8 cellular contexts compared by ENCODE assay signal in genomic region chr15:48861813-48862431, GRCh38. TPM values are rescaled to one million over a fixed set of nuclear protein-coding genes. Genes with fewer than 3 reads are reported as not detected.
DNase-seq lines count a peak whose midpoint lies in the region; ATAC-seq, FAIRE-seq and TF ChIP-seq lines count a peak whose summit lies in the region.

No MANE protein-coding gene starts in this region.

- H2AFZ ChIP-seq in OCI-LY3 (ENCODE audit: low read depth, low read length) = peak overlapping the region; percentile 97

- H3K4me3 ChIP-seq in OCI-LY3 (ENCODE audit: low read length) = no peak overlapping the region
- no peak overlapping the region for H3K4me3 ChIP-seq in adipocyte (ENCODE audit: low read length)
- no peak overlapping the region for H3K4me3 ChIP-seq in gastrocnemius medialis

- DNase-seq in AG08396 (ENCODE audit: low spot score) = peak; percentile 40
- peak; percentile 39 for DNase-seq in HTR-8/SVneo (ENCODE audit: insufficient read length, low spot score)
- peak; percentile 91 for DNase-seq in adipocyte (ENCODE audit: low read depth)
- DNase-seq in left cardiac atrium = no peak
- no peak for DNase-seq in gastrocnemius medialis

- H3K27ac ChIP-seq in OCI-LY3 (ENCODE audit: low read length) (no peak overlapping the region), gastrocnemius medialis (no peak overlapping the region)

- no peak overlapping the region for H3K9ac ChIP-seq in OCI-LY3 (ENCODE audit: low read length)
- no peak overlapping the region for H3K9ac ChIP-seq in adipocyte (ENCODE audit: low read length)

- H3K9me3 ChIP-seq in OCI-LY3 (ENCODE audit: insufficient read depth, low read length) (no peaks in the 10 kb centered on the region), adipocyte (ENCODE audit: control insufficient read depth, low read length) (no peaks in the 10 kb centered on the region), gastrocnemius medialis (no peaks in the 10 kb centered on the region)

- no peaks in the 10 kb centered on the region for H3K36me3 ChIP-seq in OCI-LY3 (replicated peaks; ENCODE audit: low read depth, low read length)
- H3K36me3 ChIP-seq in adipocyte (ENCODE audit: control insufficient read depth, insufficient read depth, low read length, severe bottlenecking) = no peaks in the 10 kb centered on the region
- no peaks in the 10 kb centered on the region for H3K36me3 ChIP-seq in gastrocnemius medialis

- ATAC-seq in left cardiac atrium = peak; percentile 73 to 79
- peak in 1 of 2 donors; percentile 70 for ATAC-seq in gastrocnemius medialis
- no peak for ATAC-seq in HG03045 (IDR thresholded peaks at IDR 0.05; ENCODE audit: unreplicated experiment)

- TF ChIP-seq CTCF in GM12873 (IDR thresholded peaks at IDR 0.05; ENCODE audit: insufficient read depth, low read depth, low read length, missing control alignments) (peak; percentile 69), OCI-LY3 (IDR thresholded peaks at IDR 0.05; ENCODE audit: low read depth, low read length) (peak; percentile 86), gastrocnemius medialis (IDR thresholded peaks at IDR 0.05 in 4 of 5, conservative IDR thresholded peaks at IDR 0.05 in 1 of 5) (peak; percentile 69 to 90 (median 77))

- intact Hi-C loops in left cardiac atrium (cut with DNase I) (loop anchor here (2.0 to 5.0 kb wide), 4 partner anchors 289 to 1285 kb away; partner anchors contain the start of gene FGF7 (in 1 of the 2)), gastrocnemius medialis (cut with DNase I; ENCODE audit: low total_unique reads) (loop anchor here (1.0 to 5.0 kb wide), 5 partner anchors 101 to 1283 kb away; partner anchors contain the start of genes FGF7 and SHC4)

- no peak for FAIRE-seq in HTR-8/SVneo (lab: Jason Lieb, UNC)

- H3K27me3 ChIP-seq in OCI-LY3 (ENCODE audit: low read depth, low read length) = no peaks in the 10 kb centered on the region
- H3K27me3 ChIP-seq in adipocyte (replicated peaks; ENCODE audit: control insufficient read depth, insufficient read depth, low read length) = no peaks in the 10 kb centered on the region
- H3K27me3 ChIP-seq in gastrocnemius medialis = no peaks in the 10 kb centered on the region

- peaks cover 33% of the 10 kb centered on the region for H3K4me1 ChIP-seq in OCI-LY3 (ENCODE audit: low read length)
- peaks cover 30% of the 10 kb centered on the region for H3K4me1 ChIP-seq in adipocyte (ENCODE audit: control insufficient read depth, insufficient read depth, low read length)
- H3K4me1 ChIP-seq in gastrocnemius medialis = no peaks in the 10 kb centered on the region

- no peaks in the 10 kb centered on the region for H4K20me1 ChIP-seq in OCI-LY3 (ENCODE audit: insufficient read depth, low read length)

- no peak for TF ChIP-seq POLR2A in gastrocnemius medialis (IDR thresholded peaks at IDR 0.05)

- no peaks in the 10 kb centered on the region for H3K79me2 ChIP-seq in OCI-LY3 (ENCODE audit: low read length)

- H3K4me2 ChIP-seq in OCI-LY3 (ENCODE audit: low read length) = peak overlapping the region; percentile 37

- in situ Hi-C loops in gastrocnemius medialis (cut with MboI; ENCODE audit: low sequenced_read_pairs in 4 of 4) = loop anchor here (10.0 to 25.0 kb wide), 7 partner anchors 103 to 1283 kb away; partner anchors contain the start of genes FGF7 (in 4 of the 4), COPS2 (in 1 of the 4), GALK2 (in 1 of the 4) and SHC4 (in 1 of the 4)

RNA-seq across cellular contexts. Expression of gene EID1, which starts 16.0 kb away (rescaled TPM):
- total RNA-seq in left cardiac atrium = 100 to 1,000 TPM; 201 to 233 TPM
- total RNA-seq in gastrocnemius medialis = 100 to 1,000 TPM; 110 to 146 (median 135) TPM

RNA-seq across cellular contexts. Expression of gene CEP152, which starts 51.1 kb away (rescaled TPM):
- 1 to 10 TPM; 2.1 to 4.2 TPM for total RNA-seq in left cardiac atrium
- total RNA-seq in gastrocnemius medialis = 1 to 10 TPM in 3 of 4 donors, under 1 TPM in 1; 0.51 to 2.4 (median 1.4) TPM

Comparison
In these comparisons a context has a peak if more than half of its experiments do, and no peak if none do; other contexts are left out.
1. DNase-seq: peak in AG08396 (single experiment), HTR-8/SVneo (single experiment) and adipocyte (single experiment); none in left cardiac atrium (single experiment) and gastrocnemius medialis (0 of 2).
2. Peak in every context shown above with its lines, with median percentiles within 50 percentile points of each other: CTCF ChIP-seq.